In genomic region chr5:39187873-39188731, GRCh38 we compare ENCODE assay signal across 13 cellular contexts. TPM values are rescaled to one million over a fixed set of nuclear protein-coding genes. Genes with fewer than 3 reads are reported as not detected.
DNase-seq lines count a peak whose midpoint lies in the region; ATAC-seq lines count a peak whose summit lies in the region.
"Had no signal": no experiment of that assay in that cellular context is flagged by ENCODE, and none has a peak within 500 bp of the region (broad histone marks: within the 10 kb centered on the region; RNA-seq: fewer than 3 reads in every experiment).

No MANE protein-coding gene starts in this region.

- H3K9me3 Mint-ChIP-seq in CD8-positive, alpha-beta memory T cell = no peaks in the 10 kb centered on the region
- H3K9me3 Mint-ChIP-seq in activated T-helper 1 cell treated with anti-CD3 and anti-CD28 coated beads, Interleukin-12 subunit alpha, Interleukin-12 subunit beta, Interleukin-2, Interleukin-4 antibody, amounts not matched to agents 30 ng/mL and 10 ng/mL and 1 ng/mL, durations not matched to agents 14 hours and 24 hours and 36 hours = no peaks in the 10 kb centered on the region
- H3K9me3 Mint-ChIP-seq in natural killer cell treated with Interleukin-12 subunit alpha and Interleukin-12 subunit beta and Interleukin-15 and Interleukin-18, amount 100 ng/mL, for 72 hours = peaks cover 3% of the 10 kb centered on the region

- peak overlapping the region; percentile 23 for H3K4me3 ChIP-seq in CD8-positive, alpha-beta memory T cell (ENCODE audit: low read length)
- H3K4me3 ChIP-seq: prostate gland had no signal

- ATAC-seq in HG02943 (IDR thresholded peaks at IDR 0.05; ENCODE audit: low read depth, unreplicated experiment) (peak; percentile 44), HG03139 (IDR thresholded peaks at IDR 0.05; ENCODE audit: unreplicated experiment) (no peak)
- peak; percentile 68 to 69 for ATAC-seq in natural killer cell treated with Interleukin-12 subunit alpha and Interleukin-12 subunit beta and Interleukin-15 and Interleukin-18, amount 100 ng/mL, for 72 hours

- H3K36me3 ChIP-seq in CD8-positive, alpha-beta memory T cell (ENCODE audit: insufficient read depth, low read length) = peaks cover 4% of the 10 kb centered on the region
- H3K36me3 ChIP-seq: prostate gland had no signal

- H3K36me3 Mint-ChIP-seq in CD8-positive, alpha-beta memory T cell = peaks cover 0 to 23% (median 8%) of the 10 kb centered on the region in 3 donors
- peaks cover 8% of the 10 kb centered on the region for H3K36me3 Mint-ChIP-seq in activated T-helper 1 cell treated with anti-CD3 and anti-CD28 coated beads, Interleukin-12 subunit alpha, Interleukin-12 subunit beta, Interleukin-2, Interleukin-4 antibody, amounts not matched to agents 30 ng/mL and 10 ng/mL and 1 ng/mL, durations not matched to agents 14 hours and 24 hours and 36 hours (ENCODE audit: low read depth)
- H3K36me3 Mint-ChIP-seq in natural killer cell treated with Interleukin-12 subunit alpha and Interleukin-12 subunit beta and Interleukin-15 and Interleukin-18, amount 100 ng/mL, for 72 hours = peaks cover 4% of the 10 kb centered on the region

- no peaks in the 10 kb centered on the region for H3K27me3 Mint-ChIP-seq in CD8-positive, alpha-beta memory T cell
- H3K27me3 Mint-ChIP-seq in activated T-helper 1 cell treated with anti-CD3 and anti-CD28 coated beads, Interleukin-12 subunit alpha, Interleukin-12 subunit beta, Interleukin-2, Interleukin-4 antibody, amounts not matched to agents 30 ng/mL and 10 ng/mL and 1 ng/mL, durations not matched to agents 14 hours and 24 hours and 36 hours (ENCODE audit: insufficient read depth) = no peaks in the 10 kb centered on the region
- H3K27me3 Mint-ChIP-seq in natural killer cell treated with Interleukin-12 subunit alpha and Interleukin-12 subunit beta and Interleukin-15 and Interleukin-18, amount 100 ng/mL, for 72 hours = no peaks in the 10 kb centered on the region

- peak in 2 of 5 donors; percentile 55 to 57 for DNase-seq in CD8-positive, alpha-beta memory T cell
- no peak for DNase-seq in activated T-helper 1 cell treated with anti-CD3 and anti-CD28 coated beads, Interleukin-12 subunit alpha, Interleukin-12 subunit beta, Interleukin-2, Interleukin-4 antibody, amounts not matched to agents 30 ng/mL and 10 ng/mL and 1 ng/mL, durations not matched to agents 14 hours and 24 hours and 36 hours (ENCODE audit: low spot score)
- DNase-seq in natural killer cell treated with Interleukin-12 subunit alpha and Interleukin-12 subunit beta and Interleukin-15 and Interleukin-18, amount 100 ng/mL, for 72 hours (ENCODE audit: low spot score) = no peak
- DNase-seq in iPS-NIHi11 (ENCODE audit: low spot score) (no peak), NCI-H510A treated with DMSO at 0.1 percent for 48 hours (lab: John Stamatoyannopoulos, UW) (no peak)
- DNase-seq: activated gamma-delta T cell treated with Interleukin-2 at 50 U/mL for 16 hours; Calu3; cerebellar nuclear complex; NCI-H510A; stimulated activated CD4-positive, alpha-beta T cell treated with anti-CD3 and anti-CD28 coated beads, Interleukin-2, amount 100 ng/mL, for 48 hours had no signal

- H3K27ac ChIP-seq in CD8-positive, alpha-beta memory T cell (ENCODE audit: low read depth, low read length) = no peak overlapping the region
- H3K27ac ChIP-seq: prostate gland had no signal

- intact Hi-C loops in activated T-helper 1 cell treated with anti-CD3 and anti-CD28 coated beads, Interleukin-12 subunit alpha, Interleukin-12 subunit beta, Interleukin-2, Interleukin-4 antibody, amounts not matched to agents 30 ng/mL and 10 ng/mL and 1 ng/mL, durations not matched to agents 14 hours and 24 hours and 36 hours (cut with micrococcal nuclease) = loop anchor here (1.0 kb wide), 4 partner anchors 10 to 29 kb away; no protein-coding TSS in a partner anchor

- CTCF ChIA-PET in CD8-positive, alpha-beta memory T cell (lab: Charles Lee) = interaction anchor here (0.7 to 19.0 kb wide), 12 partner anchors 8 to 96 kb away, joined by 3 to 263 read pairs (median 6); no protein-coding TSS in a partner anchor

- H3K4me1 Mint-ChIP-seq in CD8-positive, alpha-beta memory T cell = peaks cover 87 to 98% (median 96%) of the 10 kb centered on the region in 3 donors
- H3K4me1 Mint-ChIP-seq in activated T-helper 1 cell treated with anti-CD3 and anti-CD28 coated beads, Interleukin-12 subunit alpha, Interleukin-12 subunit beta, Interleukin-2, Interleukin-4 antibody, amounts not matched to agents 30 ng/mL and 10 ng/mL and 1 ng/mL, durations not matched to agents 14 hours and 24 hours and 36 hours (ENCODE audit: low read depth) = peaks cover 95% of the 10 kb centered on the region
- peaks cover 75 to 76% of the 10 kb centered on the region in 2 donors for H3K4me1 Mint-ChIP-seq in natural killer cell treated with Interleukin-12 subunit alpha and Interleukin-12 subunit beta and Interleukin-15 and Interleukin-18, amount 100 ng/mL, for 72 hours (ENCODE audit: low read depth in 2 of 2)

- H3K4me3 Mint-ChIP-seq in CD8-positive, alpha-beta memory T cell = peak overlapping the region; percentile 70 to 89 (median 80)
- H3K4me3 Mint-ChIP-seq in activated T-helper 1 cell treated with anti-CD3 and anti-CD28 coated beads, Interleukin-12 subunit alpha, Interleukin-12 subunit beta, Interleukin-2, Interleukin-4 antibody, amounts not matched to agents 30 ng/mL and 10 ng/mL and 1 ng/mL, durations not matched to agents 14 hours and 24 hours and 36 hours = peak overlapping the region; percentile 70
- H3K4me3 Mint-ChIP-seq in natural killer cell treated with Interleukin-12 subunit alpha and Interleukin-12 subunit beta and Interleukin-15 and Interleukin-18, amount 100 ng/mL, for 72 hours = peak overlapping the region; percentile 76

- H3K4me1 ChIP-seq in CD8-positive, alpha-beta memory T cell (ENCODE audit: insufficient read depth, low read length) = peaks cover 92% of the 10 kb centered on the region
- H3K4me1 ChIP-seq: prostate gland had no signal

- no peaks in the 10 kb centered on the region for H3K27me3 ChIP-seq in CD8-positive, alpha-beta memory T cell (ENCODE audit: insufficient read depth, low read length, poor library complexity, severe bottlenecking)

- peak overlapping the region; percentile 90 to 99 (median 94) for H3K27ac Mint-ChIP-seq in CD8-positive, alpha-beta memory T cell
- peak overlapping the region; percentile 97 for H3K27ac Mint-ChIP-seq in activated T-helper 1 cell treated with anti-CD3 and anti-CD28 coated beads, Interleukin-12 subunit alpha, Interleukin-12 subunit beta, Interleukin-2, Interleukin-4 antibody, amounts not matched to agents 30 ng/mL and 10 ng/mL and 1 ng/mL, durations not matched to agents 14 hours and 24 hours and 36 hours
- H3K27ac Mint-ChIP-seq in natural killer cell treated with Interleukin-12 subunit alpha and Interleukin-12 subunit beta and Interleukin-15 and Interleukin-18, amount 100 ng/mL, for 72 hours = peak overlapping the region; percentile 82 to 84

- no peaks in the 10 kb centered on the region for H3K9me3 ChIP-seq in CD8-positive, alpha-beta memory T cell (ENCODE audit: low read length)
- H3K9me3 ChIP-seq: prostate gland had no signal

- POLR2A ChIA-PET in CD8-positive, alpha-beta memory T cell (lab: Charles Lee) = interaction anchor here (0.8 to 10.3 kb wide), 7 partner anchors 8 to 30 kb away, joined by 3 to 135 read pairs (median 7); no protein-coding TSS in a partner anchor

RNA-seq across cellular contexts. Expression of gene FYB1, which starts 31.3 kb away (rescaled TPM):
- total RNA-seq in CD8-positive, alpha-beta memory T cell = 10 to 100 TPM; 75.9 to 84.2 TPM
- 282 TPM for polyA plus RNA-seq in CD8-positive, alpha-beta memory T cell
- total RNA-seq in activated T-helper 1 cell treated with anti-CD3 and anti-CD28 coated beads, Interleukin-12 subunit alpha, Interleukin-12 subunit beta, Interleukin-2, Interleukin-4 antibody, amounts not matched to agents 30 ng/mL and 10 ng/mL and 1 ng/mL, durations not matched to agents 14 hours and 24 hours and 36 hours = 100 and 107 TPM in 2 replicates
- 10 to 100 TPM; 71.9 to 72.8 TPM for total RNA-seq in natural killer cell treated with Interleukin-12 subunit alpha and Interleukin-12 subunit beta and Interleukin-15 and Interleukin-18, amount 100 ng/mL, for 72 hours
